ENCODE assay signal across 13 cellular contexts in genomic region chr5:133818031-133818431, GRCh38.
DNase-seq lines count a peak whose midpoint lies in the region; ATAC-seq and TF ChIP-seq lines count a peak whose summit lies in the region.
"Had no signal": no experiment of that assay in that cellular context is flagged by ENCODE, and none has a peak within 500 bp of the region (broad histone marks: within the 10 kb centered on the region; RNA-seq: fewer than 3 reads in every experiment).

No MANE protein-coding gene starts in this region.

- TF ChIP-seq POLR2A in right lobe of liver (IDR thresholded peaks at IDR 0.05) (no peak), testis (IDR thresholded peaks at IDR 0.05) (no peak)

- no peak overlapping the region for H3K27ac Mint-ChIP-seq in Calu3 (ENCODE audit: unreplicated experiment)
- H3K27ac Mint-ChIP-seq: activated CD4-positive, alpha-beta T cell treated with anti-CD3 and anti-CD28 coated beads for 36 hours; CD4-positive, alpha-beta memory T cell; stimulated activated naive CD8-positive, alpha-beta T cell treated with anti-CD3 and anti-CD28 coated beads, Interleukin-15, Interleukin-2, amounts not matched to agents 100 ng/mL and 50 ng/mL, for 24 hours had no signal

- H3K27ac ChIP-seq in epithelial cell of prostate (no peak overlapping the region), right lobe of liver (no peak overlapping the region), testis (no peak overlapping the region)

- no peaks in the 10 kb centered on the region for H3K36me3 Mint-ChIP-seq in Calu3 (ENCODE audit: insufficient read depth, unreplicated experiment)
- H3K36me3 Mint-ChIP-seq: CD4-positive, alpha-beta memory T cell had no signal

- CTCF ChIA-PET in Calu3 (lab: Charles Lee) = no interaction called here

- no TSS peak for BruUV-seq in Calu3 (replicated peaks; lab: Mats Ljungman, UMichigan)

- H3K4me1 ChIP-seq in right lobe of liver (peaks cover 0 to 3% (median 0%) of the 10 kb centered on the region in 4 donors), testis (peaks cover 27% of the 10 kb centered on the region)

- H3K4me3 ChIP-seq in right lobe of liver (no peak overlapping the region), testis (no peak overlapping the region)

- H3K9me3 ChIP-seq in right lobe of liver = no peaks in the 10 kb centered on the region
- no peaks in the 10 kb centered on the region for H3K9me3 ChIP-seq in testis

- H3K27me3 ChIP-seq in right lobe of liver = no peaks in the 10 kb centered on the region
- H3K27me3 ChIP-seq in testis = no peaks in the 10 kb centered on the region

- intact Hi-C loops in right lobe of liver (cut with DNase I) = no loop called here
- intact Hi-C loops in testis (cut with DNase I; ENCODE audit: low total_unique reads) = no loop called here
- intact Hi-C loops in Calu3 (cut with micrococcal nuclease; ENCODE audit: unreplicated experiment) = no loop called here

- ATAC-seq in right lobe of liver = peak; percentile 24 to 83 (median 55)
- no peak for ATAC-seq in GM21528 (IDR thresholded peaks at IDR 0.05; ENCODE audit: low FRiP score, unreplicated experiment)
- ATAC-seq: activated CD4-positive, alpha-beta T cell treated with anti-CD3 and anti-CD28 coated beads for 36 hours had no signal

- H3K9me3 Mint-ChIP-seq in Calu3 (ENCODE audit: low read depth, unreplicated experiment) = no peaks in the 10 kb centered on the region
- H3K9me3 Mint-ChIP-seq: CD4-positive, alpha-beta memory T cell; stimulated activated naive CD8-positive, alpha-beta T cell treated with anti-CD3 and anti-CD28 coated beads, Interleukin-15, Interleukin-2, amounts not matched to agents 100 ng/mL and 50 ng/mL, for 24 hours had no signal

- TF ChIP-seq CTCF in right lobe of liver (IDR thresholded peaks at IDR 0.05) (no peak), testis (IDR thresholded peaks at IDR 0.05) (no peak), Calu3 (IDR thresholded peaks at IDR 0.05; ENCODE audit: unreplicated experiment) (no peak)

- DNase-seq in NCI-H446 treated with DMSO at 0.1 percent for 48 hours (lab: John Stamatoyannopoulos, UW) (peak; percentile 41), epithelial cell of prostate (ENCODE audit: low read depth, low spot score) (peak; percentile 22), right lobe of liver (peak in 2 of 3 donors; percentile 59 to 62), testis (peak; percentile 59), Calu3 (no peak), NCI-H2029 (lab: John Stamatoyannopoulos, UW) (no peak)
- no peak for DNase-seq in activated CD4-positive, CD25-positive, alpha-beta regulatory T cell (lab: John Stamatoyannopoulos, UW)
- DNase-seq: activated CD4-positive, alpha-beta T cell treated with anti-CD3 and anti-CD28 coated beads for 36 hours; CD4-positive, alpha-beta memory T cell; NCI-H1436; stimulated activated CD4-positive, alpha-beta T cell treated with anti-CD3 and anti-CD28 coated beads, Interleukin-4, amount 100 ng/mL, for 4 hours had no signal

- H3K36me3 ChIP-seq in right lobe of liver (no peaks in the 10 kb centered on the region), testis (ENCODE audit: low read depth, missing control alignments) (no peaks in the 10 kb centered on the region)

- peaks cover 8% of the 10 kb centered on the region for H3K4me1 Mint-ChIP-seq in Calu3 (ENCODE audit: low read depth, unreplicated experiment)

- H3K4me3 Mint-ChIP-seq in Calu3 (ENCODE audit: low read depth, unreplicated experiment) = no peak overlapping the region
- H3K4me3 Mint-ChIP-seq: activated CD4-positive, alpha-beta T cell treated with anti-CD3 and anti-CD28 coated beads for 36 hours; CD4-positive, alpha-beta memory T cell; stimulated activated naive CD8-positive, alpha-beta T cell treated with anti-CD3 and anti-CD28 coated beads, Interleukin-15, Interleukin-2, amounts not matched to agents 100 ng/mL and 50 ng/mL, for 24 hours had no signal

- WGBS in right lobe of liver (ENCODE audit: insufficient coverage, low coverage, low lambda C conversion rate, missing lambda C conversion rate) = 51% methylated on average over 4 of the region's 5 CpGs
- 36 to 60% methylated on average over 1 to 5 of the region's 5 CpGs for WGBS in testis, 2 donors

- H3K27me3 Mint-ChIP-seq in Calu3 (ENCODE audit: unreplicated experiment) = peaks cover 100% of the 10 kb centered on the region

Comparison
In these comparisons a context has a peak if more than half of its experiments do, and no peak if none do; other contexts are left out.
1. DNase-seq: peak in NCI-H446 treated with DMSO at 0.1 percent for 48 hours (single experiment), epithelial cell of prostate (single experiment), right lobe of liver (2 of 3) and testis (single experiment); none in Calu3 (single experiment), NCI-H2029 (single experiment) and activated CD4-positive, CD25-positive, alpha-beta regulatory T cell (0 of 4).